ENCODE assay signal across 13 cellular contexts in the genomic region with DNA sequence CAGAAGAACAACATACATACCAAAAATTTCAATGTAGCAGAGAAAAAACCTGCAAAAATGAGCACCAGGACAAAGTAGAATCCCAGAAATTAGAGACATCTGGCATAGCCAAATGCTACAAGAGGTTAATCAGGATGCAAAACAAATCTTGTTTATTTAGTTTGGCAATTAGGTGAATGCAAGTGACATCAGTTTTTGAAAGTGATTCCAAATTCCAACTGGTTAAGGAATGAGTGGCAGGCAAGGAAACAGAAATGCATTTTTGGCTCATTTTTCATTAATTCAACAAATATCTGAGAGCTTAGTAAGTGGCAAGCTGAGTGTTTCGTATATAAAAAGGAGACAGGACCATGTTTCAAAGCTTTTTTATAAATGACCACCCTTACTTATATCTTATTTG. TPM values are rescaled to one million over a fixed set of nuclear protein-coding genes. Genes with fewer than 3 reads are reported as not detected.
DNase-seq lines count a peak whose midpoint lies in the region; ATAC-seq, FAIRE-seq and TF ChIP-seq lines count a peak whose summit lies in the region.
"Had no signal": no experiment of that assay in that cellular context is flagged by ENCODE, and none has a peak within 500 bp of the region (broad histone marks: within the 10 kb centered on the region; RNA-seq: fewer than 3 reads in every experiment).

No MANE protein-coding gene starts in this region.

- 32% methylated on average over 1 of the region's 1 CpG for WGBS in liver
- WGBS in HepG2 (ENCODE audit: low lambda C conversion rate), result 93% methylated on average over 1 of the region's 1 CpG

- no peak for DNase-seq in HepG2 (ENCODE audit: low spot score)
- DNase-seq in activated B cell treated with CpG ODN at 0.5 μM for 24 hours, result no peak
- peak; percentile 33 for DNase-seq in fibroblast of the conjunctiva (ENCODE audit: low read depth)
- no peak for DNase-seq in C1 segment of cervical spinal cord (lab: John Stamatoyannopoulos, UW)
- DNase-seq in activated CD4-positive, alpha-beta T cell treated with anti-CD3 and anti-CD28 coated beads, Interleukin-2, amount 50 U/mL, for 4 hours, result no peak
- no peak for DNase-seq in stimulated activated CD8-positive, alpha-beta memory T cell treated with anti-CD3 and anti-CD28 coated beads, Interleukin-4, amount 100 ng/mL, for 48 hours
- DNase-seq: activated CD4-positive, alpha-beta memory T cell treated with anti-CD3 and anti-CD28 coated beads for 36 hours; activated naive CD4-positive, alpha-beta T cell treated with anti-CD3 and anti-CD28 coated beads, Interleukin-2, amount 10 ng/mL, durations not matched to agents 7 days and 5 days; left ventricle myocardium superior; ovary had no signal

- POLR2A ChIA-PET in HepG2 (lab: Yijun Ruan, JAX) (no interaction called here), activated B cell treated with CpG ODN at 0.5 μM for 24 hours (lab: Charles Lee) (interaction anchor here (1.0 kb wide), 1 partner anchor 23 kb away, joined by 3 read pairs; no protein-coding TSS in a partner anchor)

- H3K27me3 ChIP-seq in liver (ENCODE audit: control insufficient read depth in 4 of 4, insufficient read depth in 4 of 4, low read length in 3 of 4), result no peaks in the 10 kb centered on the region
- H3K27me3 ChIP-seq in HepG2 (ENCODE audit: control insufficient read depth in 1 of 2, insufficient read depth in 2 of 2, low read length in 2 of 2), result no peaks in the 10 kb centered on the region
- H3K27me3 ChIP-seq: ovary had no signal

- no peak for FAIRE-seq in HepG2 (lab: Jason Lieb, UNC)

- no peaks in the 10 kb centered on the region for H3K9me3 ChIP-seq in liver (ENCODE audit: control insufficient read depth in 4 of 4, low read length in 3 of 4)
- H3K9me3 ChIP-seq in HepG2 (ENCODE audit: low read length), result no peaks in the 10 kb centered on the region
- H3K9me3 ChIP-seq: ovary had no signal

- ATAC-seq in HepG2, result no peak
- ATAC-seq in activated B cell treated with CpG ODN at 0.5 μM for 24 hours (ENCODE audit: low read depth), result no peak
- no peak for ATAC-seq in HG03571 (IDR thresholded peaks at IDR 0.05; ENCODE audit: unreplicated experiment)
- ATAC-seq: left ventricle myocardium superior had no signal

- peaks cover 86% of the 10 kb centered on the region for H4K20me1 ChIP-seq in HepG2 (ENCODE audit: insufficient read depth, low read length)

- H2AFZ ChIP-seq in HepG2 (ENCODE audit: low read length), result no peak overlapping the region

- TF ChIP-seq POLR2A in HepG2 (IDR thresholded peaks at IDR 0.05; ENCODE audit: insufficient read depth in 1 of 2, low read depth in 2 of 2, low read length in 2 of 2), result no peak

- no peaks in the 10 kb centered on the region for H3K9me3 Mint-ChIP-seq in activated B cell treated with CpG ODN at 0.5 μM for 24 hours
- H3K9me3 Mint-ChIP-seq: activated CD4-positive, alpha-beta memory T cell treated with anti-CD3 and anti-CD28 coated beads for 36 hours; activated naive CD4-positive, alpha-beta T cell treated with anti-CD3 and anti-CD28 coated beads, Interleukin-2, amount 10 ng/mL, durations not matched to agents 7 days and 5 days; T-helper 1 cell treated with Interleukin-12 subunit alpha and Interleukin-12 subunit beta and Interleukin-4 antibody, amounts not matched to agents 30 μg/mL and 1 μg/mL, for 36 hours had no signal

- in situ Hi-C loops in HepG2 (cut with HindIII; ENCODE audit: extremely low pct_ligation_motif_present, low pct_unique_long_range_greater_than_20kb), result no loop called here

- H3K9ac ChIP-seq in liver (ENCODE audit: low read depth in 1 of 2, low read length in 2 of 2), result no peak overlapping the region
- no peak overlapping the region for H3K9ac ChIP-seq in HepG2 (ENCODE audit: insufficient read depth, low read depth, low read length)

- no peak overlapping the region for H3K4me2 ChIP-seq in HepG2 (ENCODE audit: low read depth, low read length)

- peaks cover 89% of the 10 kb centered on the region for H3K4me1 Mint-ChIP-seq in activated B cell treated with CpG ODN at 0.5 μM for 24 hours

- H3K4me3 Mint-ChIP-seq in activated B cell treated with CpG ODN at 0.5 μM for 24 hours, result no peak overlapping the region
- H3K4me3 Mint-ChIP-seq: activated CD4-positive, alpha-beta memory T cell treated with anti-CD3 and anti-CD28 coated beads for 36 hours; activated naive CD4-positive, alpha-beta T cell treated with anti-CD3 and anti-CD28 coated beads, Interleukin-2, amount 10 ng/mL, durations not matched to agents 7 days and 5 days; T-helper 1 cell treated with Interleukin-12 subunit alpha and Interleukin-12 subunit beta and Interleukin-4 antibody, amounts not matched to agents 30 μg/mL and 1 μg/mL, for 36 hours had no signal

- peaks cover 3% of the 10 kb centered on the region for H3K36me3 Mint-ChIP-seq in activated B cell treated with CpG ODN at 0.5 μM for 24 hours (ENCODE audit: low read depth)

- TF ChIP-seq EP300 in HepG2 (IDR thresholded peaks at IDR 0.05; ENCODE audit: low read depth in 2 of 2, low read length in 2 of 2), result no peak
- no peak for TF ChIP-seq EP300 in HepG2 (CRISPR knock-in tag; IDR thresholded peaks at IDR 0.05; ENCODE audit: borderline replicate concordance)

- BruUV-seq in HepG2 (replicated peaks; lab: Mats Ljungman, UMichigan), result no TSS peak

- peak overlapping the region; percentile 38 for H3K27ac Mint-ChIP-seq in activated B cell treated with CpG ODN at 0.5 μM for 24 hours
- H3K27ac Mint-ChIP-seq: activated CD4-positive, alpha-beta memory T cell treated with anti-CD3 and anti-CD28 coated beads for 36 hours; activated naive CD4-positive, alpha-beta T cell treated with anti-CD3 and anti-CD28 coated beads, Interleukin-2, amount 10 ng/mL, durations not matched to agents 7 days and 5 days; T-helper 1 cell treated with Interleukin-12 subunit alpha and Interleukin-12 subunit beta and Interleukin-4 antibody, amounts not matched to agents 30 μg/mL and 1 μg/mL, for 36 hours had no signal

- no peaks in the 10 kb centered on the region for H3K36me3 ChIP-seq in liver (ENCODE audit: control insufficient read depth in 4 of 4, insufficient read depth in 3 of 4, low read depth in 1 of 4, low read length in 3 of 4)
- H3K36me3 ChIP-seq in HepG2 (replicated peaks in 1 of 2; ENCODE audit: control insufficient read depth in 1 of 2, insufficient read depth in 2 of 2, low read length in 2 of 2), result 0 out of 5 replicates have a peak, but pooled peaks cover 0 to 3% of the 10 kb centered on the region in 2 experiments
- H3K36me3 ChIP-seq: ovary had no signal

- CTCF ChIA-PET in HepG2 (lab: Yijun Ruan, JAX; ENCODE audit: low intra/inter-chr PET ratio, low total read pairs), result no interaction called here
- CTCF ChIA-PET in activated B cell treated with CpG ODN at 0.5 μM for 24 hours (lab: Charles Lee), result no interaction called here

- H3K27me3 Mint-ChIP-seq in activated B cell treated with CpG ODN at 0.5 μM for 24 hours, result no peaks in the 10 kb centered on the region
- H3K27me3 Mint-ChIP-seq: activated CD4-positive, alpha-beta memory T cell treated with anti-CD3 and anti-CD28 coated beads for 36 hours; activated naive CD4-positive, alpha-beta T cell treated with anti-CD3 and anti-CD28 coated beads, Interleukin-2, amount 10 ng/mL, durations not matched to agents 7 days and 5 days had no signal

- intact Hi-C loops in HepG2 (cut with micrococcal nuclease; ENCODE audit: unreplicated experiment) (loop anchor here (10.0 kb wide), 1 partner anchor 46 kb away; no protein-coding TSS in a partner anchor), activated B cell treated with CpG ODN at 0.5 μM for 24 hours (cut with micrococcal nuclease) (no loop called here)

- H3K79me2 ChIP-seq in HepG2 (ENCODE audit: insufficient read depth, low read length), result peaks cover 100% of the 10 kb centered on the region

- no peak for TF ChIP-seq RAD21 in liver (IDR thresholded peaks at IDR 0.05)
- TF ChIP-seq RAD21 in HepG2 (CRISPR knock-in tag; IDR thresholded peaks at IDR 0.05), result no peak

- H3K4me1 ChIP-seq in liver (ENCODE audit: control insufficient read depth in 4 of 4, insufficient read depth in 4 of 4, low read length in 3 of 4), result peaks cover 14 to 33% (median 15%) of the 10 kb centered on the region in 4 donors
- peaks cover 37% of the 10 kb centered on the region for H3K4me1 ChIP-seq in HepG2 (ENCODE audit: insufficient read depth, low read length)

- H3K27ac ChIP-seq in liver (ENCODE audit: low read depth in 1 of 2, low read length in 2 of 2) (peak overlapping the region in 1 of 2 donors; percentile 60), HepG2 (ENCODE audit: extremely low read length, insufficient read depth, low read length) (no peak overlapping the region)
- H3K27ac ChIP-seq: ovary had no signal

- H3K4me3 ChIP-seq in liver (ENCODE audit: low read depth in 1 of 3, low read length in 3 of 3), result no peak overlapping the region
- no peak overlapping the region for H3K4me3 ChIP-seq in HepG2 (replicated peaks in 1 of 3; ENCODE audit: insufficient read depth in 1 of 3, low read depth in 2 of 3, low read length in 3 of 3)
- H3K4me3 ChIP-seq: ovary had no signal

- TF ChIP-seq CTCF in liver (IDR thresholded peaks at IDR 0.05; ENCODE audit: low read depth, low read length, missing input control) (no peak), HepG2 (CRISPR knock-in tag; IDR thresholded peaks at IDR 0.05) (no peak), activated B cell treated with CpG ODN at 0.5 μM for 24 hours (IDR thresholded peaks at IDR 0.05) (no peak)

RNA-seq across cellular contexts. Expression of gene SCAF4, which starts 21.3 kb away (rescaled TPM):
- total RNA-seq in liver (10 to 100 TPM; 10.1 to 11.1 TPM), HepG2 (2016; rRNA removed; fragmentation: Illumina TruSeq; extraction: Trizol) (7.8 and 9.1 TPM in 2 replicates), activated B cell treated with CpG ODN at 0.5 μM for 24 hours (71.6 and 80.5 TPM in 2 replicates)
- polyA plus RNA-seq in liver (1 to 10 TPM; 7.1 to 8.4 TPM), HepG2 (2011; rRNA removed) (11.1 and 11.5 TPM in 2 replicates)
- 11.3 and 15.0 TPM in 2 replicates for total RNA-seq in HepG2 (2016; cell fraction: cytosol; rRNA removed; fragmentation: Illumina TruSeq; extraction: Trizol; ENCODE audit: low read depth)
- total RNA-seq in HepG2 (2016; cell fraction: insoluble cytoplasmic fraction; rRNA removed; fragmentation: Illumina TruSeq; extraction: Trizol), result 6.5 and 9.5 TPM in 2 replicates
- total RNA-seq in HepG2 (2016; cell fraction: membrane; rRNA removed; fragmentation: Illumina TruSeq; extraction: Trizol), result 5.5 and 5.8 TPM in 2 replicates
- total RNA-seq in HepG2 (2016; cell fraction: nucleus; rRNA removed; fragmentation: Illumina TruSeq; extraction: Trizol), result 31.8 and 33.5 TPM in 2 replicates
- 3.4 and 4.2 TPM in 2 replicates for polyA plus RNA-seq in HepG2 (2011; cell fraction: cytosol; rRNA removed)
- 41.8 and 44.1 TPM in 2 replicates for polyA plus RNA-seq in HepG2 (2011; cell fraction: nucleus; rRNA removed)
- polyA plus RNA-seq in HepG2 (2012), result 22.5 and 23.1 TPM in 2 replicates
- 0.96 and 1.1 TPM in 2 replicates for polyA plus RNA-seq in HepG2 (2016; cell fraction: cytosol; fragmentation: Illumina TruSeq; extraction: Trizol; ENCODE audit: low read depth)
- 16.6 and 22.3 TPM in 2 replicates for polyA plus RNA-seq in HepG2 (2016; cell fraction: insoluble cytoplasmic fraction; fragmentation: Illumina TruSeq; extraction: Trizol; ENCODE audit: low read depth)
- polyA plus RNA-seq in HepG2 (2016; cell fraction: membrane; fragmentation: Illumina TruSeq; extraction: Trizol; ENCODE audit: low read depth), result 2.3 and 2.9 TPM in 2 replicates
- polyA plus RNA-seq in HepG2 (2016; cell fraction: nucleus; fragmentation: Illumina TruSeq; extraction: Trizol; ENCODE audit: insufficient read depth, low read depth), result 55.4 and 57.4 TPM in 2 replicates
- polyA minus RNA-seq in HepG2 (2011; rRNA and poly(A)+ RNA removed; ENCODE audit: low replicate concordance), result 15.5 and 17.2 TPM in 2 replicates
- polyA minus RNA-seq in HepG2 (2011; cell fraction: cytosol; rRNA and poly(A)+ RNA removed), result 8.9 and 9.3 TPM in 2 replicates
- polyA minus RNA-seq in HepG2 (2011; cell fraction: nucleus; rRNA and poly(A)+ RNA removed), result 113 and 114 TPM in 2 replicates

RNA-seq across cellular contexts. Expression of gene SOD1, which starts 51.1 kb away (rescaled TPM):
- total RNA-seq in liver, result 100 to 1,000 TPM; 129 to 450 TPM
- polyA plus RNA-seq in liver, result 1,000 to 10,000 TPM in 1 of 2 donors, 100 to 1,000 TPM in 1; 865 to 1,258 TPM
- total RNA-seq in HepG2 (2016; rRNA removed; fragmentation: Illumina TruSeq; extraction: Trizol), result 537 and 796 TPM in 2 replicates
- total RNA-seq in HepG2 (2016; cell fraction: cytosol; rRNA removed; fragmentation: Illumina TruSeq; extraction: Trizol; ENCODE audit: low read depth), result 111 and 115 TPM in 2 replicates
- total RNA-seq in HepG2 (2016; cell fraction: insoluble cytoplasmic fraction; rRNA removed; fragmentation: Illumina TruSeq; extraction: Trizol), result 560 and 812 TPM in 2 replicates
- 188 and 193 TPM in 2 replicates for total RNA-seq in HepG2 (2016; cell fraction: membrane; rRNA removed; fragmentation: Illumina TruSeq; extraction: Trizol)
- total RNA-seq in HepG2 (2016; cell fraction: nucleus; rRNA removed; fragmentation: Illumina TruSeq; extraction: Trizol), result 192 and 198 TPM in 2 replicates
- 220 and 317 TPM in 2 replicates for polyA plus RNA-seq in HepG2 (2011; rRNA removed)
- 351 and 366 TPM in 2 replicates for polyA plus RNA-seq in HepG2 (2011; cell fraction: cytosol; rRNA removed)
- 86.6 and 92.5 TPM in 2 replicates for polyA plus RNA-seq in HepG2 (2011; cell fraction: nucleus; rRNA removed)
- 298 and 405 TPM in 2 replicates for polyA plus RNA-seq in HepG2 (2012)
- polyA plus RNA-seq in HepG2 (2016; cell fraction: cytosol; fragmentation: Illumina TruSeq; extraction: Trizol; ENCODE audit: low read depth), result 103 and 124 TPM in 2 replicates
- 763 and 855 TPM in 2 replicates for polyA plus RNA-seq in HepG2 (2016; cell fraction: insoluble cytoplasmic fraction; fragmentation: Illumina TruSeq; extraction: Trizol; ENCODE audit: low read depth)
- polyA plus RNA-seq in HepG2 (2016; cell fraction: membrane; fragmentation: Illumina TruSeq; extraction: Trizol; ENCODE audit: low read depth), result 153 and 169 TPM in 2 replicates
- 306 and 314 TPM in 2 replicates for polyA plus RNA-seq in HepG2 (2016; cell fraction: nucleus; fragmentation: Illumina TruSeq; extraction: Trizol; ENCODE audit: insufficient read depth, low read depth)
- 81.8 and 102 TPM in 2 replicates for polyA minus RNA-seq in HepG2 (2011; rRNA and poly(A)+ RNA removed; ENCODE audit: low replicate concordance)
- 290 and 341 TPM in 2 replicates for polyA minus RNA-seq in HepG2 (2011; cell fraction: cytosol; rRNA and poly(A)+ RNA removed)
- 57.2 and 63.5 TPM in 2 replicates for polyA minus RNA-seq in HepG2 (2011; cell fraction: nucleus; rRNA and poly(A)+ RNA removed)
- 107 and 131 TPM in 2 replicates for total RNA-seq in activated B cell treated with CpG ODN at 0.5 μM for 24 hours
